Comparison of ENCODE assay signal across 17 cellular contexts in the genomic region with DNA sequence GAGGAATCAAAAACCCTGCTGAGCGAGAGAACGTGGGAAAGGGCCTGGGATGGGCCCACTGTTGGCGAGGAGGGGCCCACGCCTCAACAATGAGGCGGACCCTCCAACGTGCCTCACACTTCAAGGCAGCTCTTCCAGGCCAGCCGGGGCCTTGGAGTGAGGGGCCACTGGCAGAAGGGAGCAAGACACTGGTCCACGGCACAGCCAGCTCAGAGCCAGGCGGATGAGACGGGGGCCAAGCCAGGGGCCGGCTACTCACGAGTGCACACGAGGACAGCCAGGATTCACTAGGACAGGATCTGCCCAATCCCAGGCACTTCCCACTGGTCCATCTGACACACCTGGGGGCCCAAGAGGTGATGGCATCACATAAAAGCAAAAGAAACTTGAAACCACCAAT. TPM values are rescaled to one million over a fixed set of nuclear protein-coding genes. Genes with fewer than 3 reads are reported as not detected.
DNase-seq lines count a peak whose midpoint lies in the region; ATAC-seq and TF ChIP-seq lines count a peak whose summit lies in the region.
"Had no signal": no experiment of that assay in that cellular context is flagged by ENCODE, and none has a peak within 500 bp of the region (broad histone marks: within the 10 kb centered on the region; RNA-seq: fewer than 3 reads in every experiment).

No MANE protein-coding gene starts in this region.

- H3K36me3 ChIP-seq in lower lobe of right lung (no peaks in the 10 kb centered on the region), thoracic aorta (no peaks in the 10 kb centered on the region)
- H3K36me3 ChIP-seq: adrenal gland had no signal

- intact Hi-C loops in lower lobe of right lung (cut with DNase I) (no loop called here), posterior vena cava (cut with DNase I) (no loop called here)

- no peaks in the 10 kb centered on the region for H3K27me3 Mint-ChIP-seq in activated CD8-positive, alpha-beta memory T cell treated with anti-CD3 and anti-CD28 coated beads, Interleukin-2, amount 10 ng/mL, durations not matched to agents 7 days and 5 days
- H3K27me3 Mint-ChIP-seq in activated CD8-positive, alpha-beta T cell treated with anti-CD3 and anti-CD28 coated beads, Interleukin-2, amount 10 ng/mL, durations not matched to agents 7 days and 5 days (ENCODE audit: low read depth) = no peaks in the 10 kb centered on the region
- H3K27me3 Mint-ChIP-seq: activated B cell treated with CpG ODN at 0.5 μM for 24 hours had no signal

- no peak overlapping the region for H3K4me3 Mint-ChIP-seq in activated CD8-positive, alpha-beta memory T cell treated with anti-CD3 and anti-CD28 coated beads, Interleukin-2, amount 10 ng/mL, durations not matched to agents 7 days and 5 days
- no peak overlapping the region for H3K4me3 Mint-ChIP-seq in activated CD8-positive, alpha-beta T cell treated with anti-CD3 and anti-CD28 coated beads, Interleukin-2, amount 10 ng/mL, durations not matched to agents 7 days and 5 days
- H3K4me3 Mint-ChIP-seq: activated B cell treated with CpG ODN at 0.5 μM for 24 hours had no signal

- H3K4me3 ChIP-seq in lower lobe of right lung (no peak overlapping the region), thoracic aorta (peak overlapping the region; percentile 1)
- H3K4me3 ChIP-seq: A549, adrenal gland had no signal

- POLR2A ChIA-PET in activated CD8-positive, alpha-beta T cell treated with anti-CD3 and anti-CD28 coated beads, Interleukin-2, amount 10 ng/mL, durations not matched to agents 7 days and 5 days (lab: Charles Lee) = interaction anchor here (0.6 kb wide), 1 partner anchor 16 kb away, joined by 3 read pairs; no protein-coding TSS in a partner anchor

- peak overlapping the region; percentile 12 for H3K27ac Mint-ChIP-seq in activated CD8-positive, alpha-beta memory T cell treated with anti-CD3 and anti-CD28 coated beads, Interleukin-2, amount 10 ng/mL, durations not matched to agents 7 days and 5 days
- peak overlapping the region; percentile 35 for H3K27ac Mint-ChIP-seq in activated CD8-positive, alpha-beta T cell treated with anti-CD3 and anti-CD28 coated beads, Interleukin-2, amount 10 ng/mL, durations not matched to agents 7 days and 5 days

- H3K27me3 ChIP-seq in lower lobe of right lung (ENCODE audit: low read depth) (no peaks in the 10 kb centered on the region), thoracic aorta (replicated peaks; ENCODE audit: insufficient read depth) (no peaks in the 10 kb centered on the region)
- H3K27me3 ChIP-seq: adrenal gland had no signal

- no peak for DNase-seq in activated CD8-positive, alpha-beta memory T cell treated with anti-CD3 and anti-CD28 coated beads, Interleukin-2, amount 10 ng/mL, durations not matched to agents 7 days and 5 days
- DNase-seq in activated CD8-positive, alpha-beta memory T cell treated with anti-CD3 and anti-CD28 coated beads, Interleukin-2, amount 50 U/mL, for 4 hours = no peak
- no peak for DNase-seq in activated CD8-positive, alpha-beta T cell treated with anti-CD3 and anti-CD28 coated beads, Interleukin-2, amount 10 ng/mL, durations not matched to agents 7 days and 5 days
- no peak for DNase-seq in lower lobe of right lung
- no peak for DNase-seq in thoracic aorta (ENCODE audit: low spot score)
- DNase-seq in posterior vena cava (ENCODE audit: low spot score) = no peak
- DNase-seq in GM10266 (ENCODE audit: extremely low spot score) = no peak
- DNase-seq in H4 (ENCODE audit: low spot score) = no peak
- DNase-seq: activated B cell treated with CpG ODN at 0.5 μM for 24 hours; activated T-cell treated with anti-CD3 and anti-CD28 coated beads, Interleukin-2, amount 50 U/mL, for 1 hour; dermis blood vessel endothelial cell; GOT3; Karpas-422; NCI-H1436; stimulated activated CD4-positive, alpha-beta T cell treated with anti-CD3 and anti-CD28 coated beads, Interleukin-15, amount 100 ng/mL, for 24 hours had no signal

- CTCF ChIA-PET in activated CD8-positive, alpha-beta memory T cell treated with anti-CD3 and anti-CD28 coated beads, Interleukin-2, amount 10 ng/mL, durations not matched to agents 7 days and 5 days (lab: Charles Lee) = interaction anchor here (1.1 to 12.5 kb wide), 3 partner anchors 12 to 25 kb away, joined by 3 to 145 read pairs (median 6); a partner anchor contains a TSS
- CTCF ChIA-PET in activated CD8-positive, alpha-beta T cell treated with anti-CD3 and anti-CD28 coated beads, Interleukin-2, amount 10 ng/mL, durations not matched to agents 7 days and 5 days (lab: Charles Lee) = interaction anchor here (4.7 kb wide), 1 partner anchor 19 kb away, joined by 25 read pairs; no protein-coding TSS in a partner anchor

- TF ChIP-seq CTCF in lower lobe of right lung (IDR thresholded peaks at IDR 0.05) (no peak), thoracic aorta (IDR thresholded peaks at IDR 0.05) (no peak), GM10266 (IDR thresholded peaks at IDR 0.05; ENCODE audit: control insufficient read depth, insufficient read depth, low read depth, missing control alignments) (no peak)

- no peaks in the 10 kb centered on the region for H3K9me3 ChIP-seq in lower lobe of right lung
- H3K9me3 ChIP-seq in thoracic aorta = no peaks in the 10 kb centered on the region
- H3K9me3 ChIP-seq: A549, adrenal gland had no signal

- peak overlapping the region; percentile 69 for H3K27ac ChIP-seq in lower lobe of right lung
- peak overlapping the region; percentile 65 to 77 for H3K27ac ChIP-seq in thoracic aorta
- H3K27ac ChIP-seq: A549 had no signal

- peaks cover 1% of the 10 kb centered on the region for H3K36me3 Mint-ChIP-seq in activated CD8-positive, alpha-beta memory T cell treated with anti-CD3 and anti-CD28 coated beads, Interleukin-2, amount 10 ng/mL, durations not matched to agents 7 days and 5 days
- no peaks in the 10 kb centered on the region for H3K36me3 Mint-ChIP-seq in activated CD8-positive, alpha-beta T cell treated with anti-CD3 and anti-CD28 coated beads, Interleukin-2, amount 10 ng/mL, durations not matched to agents 7 days and 5 days (ENCODE audit: low read depth)

- H3K4me1 ChIP-seq in lower lobe of right lung (peaks cover 98% of the 10 kb centered on the region), thoracic aorta (ENCODE audit: control insufficient read depth in 1 of 2, low read depth in 2 of 2) (peaks cover 81 to 94% of the 10 kb centered on the region in 2 donors)

- ATAC-seq in activated CD8-positive, alpha-beta memory T cell treated with anti-CD3 and anti-CD28 coated beads, Interleukin-2, amount 10 ng/mL, durations not matched to agents 7 days and 5 days = no peak
- ATAC-seq in activated CD8-positive, alpha-beta T cell treated with anti-CD3 and anti-CD28 coated beads, Interleukin-2, amount 10 ng/mL, durations not matched to agents 7 days and 5 days = no peak
- ATAC-seq in lower lobe of right lung (no peak), thoracic aorta (ENCODE audit: insufficient number of reproducible peaks, low FRiP score, low read depth) (no peak)
- ATAC-seq: A549 had no signal

- H3K4me1 Mint-ChIP-seq in activated CD8-positive, alpha-beta memory T cell treated with anti-CD3 and anti-CD28 coated beads, Interleukin-2, amount 10 ng/mL, durations not matched to agents 7 days and 5 days = peaks cover 94% of the 10 kb centered on the region
- peaks cover 92% of the 10 kb centered on the region for H3K4me1 Mint-ChIP-seq in activated CD8-positive, alpha-beta T cell treated with anti-CD3 and anti-CD28 coated beads, Interleukin-2, amount 10 ng/mL, durations not matched to agents 7 days and 5 days (ENCODE audit: low read depth)

- no peaks in the 10 kb centered on the region for H3K9me3 Mint-ChIP-seq in activated CD8-positive, alpha-beta memory T cell treated with anti-CD3 and anti-CD28 coated beads, Interleukin-2, amount 10 ng/mL, durations not matched to agents 7 days and 5 days (ENCODE audit: low read depth)
- no peaks in the 10 kb centered on the region for H3K9me3 Mint-ChIP-seq in activated CD8-positive, alpha-beta T cell treated with anti-CD3 and anti-CD28 coated beads, Interleukin-2, amount 10 ng/mL, durations not matched to agents 7 days and 5 days (ENCODE audit: insufficient read depth)
- H3K9me3 Mint-ChIP-seq: activated B cell treated with CpG ODN at 0.5 μM for 24 hours had no signal

RNA-seq across cellular contexts. Expression of a gene that starts 20.5 kb away (rescaled TPM):
- 10 to 100 TPM; 22.9 to 33.7 TPM for total RNA-seq in activated CD8-positive, alpha-beta memory T cell treated with anti-CD3 and anti-CD28 coated beads, Interleukin-2, amount 10 ng/mL, durations not matched to agents 7 days and 5 days
- 10 to 100 TPM; 20.8 to 22.3 TPM for total RNA-seq in activated CD8-positive, alpha-beta T cell treated with anti-CD3 and anti-CD28 coated beads, Interleukin-2, amount 10 ng/mL, durations not matched to agents 7 days and 5 days
- total RNA-seq in lower lobe of right lung = 19.7 TPM
- 10 to 100 TPM; 28.3 to 35.0 TPM for total RNA-seq in thoracic aorta
- 10 to 100 TPM; 19.5 to 20.7 TPM for total RNA-seq in posterior vena cava
- 4.9 and 5.8 TPM in 2 replicates for total RNA-seq in H4 (2014; rRNA removed; shearing (Covaris generic))

RNA-seq across cellular contexts. Expression of a gene that starts 42.0 kb away (rescaled TPM):
- 100 to 1,000 TPM; 220 to 286 TPM for total RNA-seq in activated CD8-positive, alpha-beta memory T cell treated with anti-CD3 and anti-CD28 coated beads, Interleukin-2, amount 10 ng/mL, durations not matched to agents 7 days and 5 days
- 100 to 1,000 TPM; 245 to 247 TPM for total RNA-seq in activated CD8-positive, alpha-beta T cell treated with anti-CD3 and anti-CD28 coated beads, Interleukin-2, amount 10 ng/mL, durations not matched to agents 7 days and 5 days
- total RNA-seq in lower lobe of right lung (195 TPM), thoracic aorta (100 to 1,000 TPM; 237 to 446 TPM), posterior vena cava (100 to 1,000 TPM; 189 to 224 TPM)
- 145 and 185 TPM in 2 replicates for total RNA-seq in H4 (2014; rRNA removed; shearing (Covaris generic))

RNA-seq across cellular contexts. Expression of a gene that starts 56.3 kb away (rescaled TPM):
- total RNA-seq in activated CD8-positive, alpha-beta memory T cell treated with anti-CD3 and anti-CD28 coated beads, Interleukin-2, amount 10 ng/mL, durations not matched to agents 7 days and 5 days = 100 to 1,000 TPM; 106 to 113 TPM
- total RNA-seq in activated CD8-positive, alpha-beta T cell treated with anti-CD3 and anti-CD28 coated beads, Interleukin-2, amount 10 ng/mL, durations not matched to agents 7 days and 5 days = 100 to 1,000 TPM; 101 to 108 TPM
- 71.9 TPM for total RNA-seq in lower lobe of right lung
- total RNA-seq in thoracic aorta = 100 to 1,000 TPM in 1 of 2 donors, 10 to 100 TPM in 1; 99.6 to 174 TPM
- 10 to 100 TPM; 63.9 to 75.2 TPM for total RNA-seq in posterior vena cava
- 139 and 150 TPM in 2 replicates for total RNA-seq in H4 (2014; rRNA removed; shearing (Covaris generic))
